ENCODE assay signal across 22 cellular contexts in genomic region chr4:71262161-71262560, GRCh38.
DNase-seq lines count a peak whose midpoint lies in the region; ATAC-seq and TF ChIP-seq lines count a peak whose summit lies in the region.
"Had no signal": no experiment of that assay in that cellular context is flagged by ENCODE, and none has a peak within 500 bp of the region (broad histone marks: within the 10 kb centered on the region; RNA-seq: fewer than 3 reads in every experiment).

No MANE protein-coding gene starts in this region.

- H3K27ac Mint-ChIP-seq in GM23338 = 0 out of 2 replicates have a peak overlapping the region, but pooled peaks have one; percentile 13
- no peak overlapping the region for H3K27ac Mint-ChIP-seq in T-cell
- H3K27ac Mint-ChIP-seq: activated CD4-positive, alpha-beta memory T cell treated with anti-CD3 and anti-CD28 coated beads for 36 hours; activated naive CD4-positive, alpha-beta T cell treated with anti-CD3 and anti-CD28 coated beads, Interleukin-2, amount 50 U/mL, for 72 hours; activated T-helper 17 cell treated with anti-CD3 and anti-CD28 coated beads, Interleukin-2, amount 50 U/mL, for 72 hours; CD4-positive, CD25-positive, alpha-beta regulatory T cell; IgD-negative memory B cell had no signal

- DNase-seq in AG09309 (ENCODE audit: low read depth) = peak; percentile 61
- DNase-seq in GM23338 (ENCODE audit: low spot score) = no peak
- DNase-seq in brain microvascular endothelial cell = peak; percentile 31
- DNase-seq in osteoblast (ENCODE audit: insufficient read length, low spot score, missing footprints) = peak; percentile 35
- DNase-seq in NCI-H526 treated with DMSO at 0.1 percent for 48 hours (lab: John Stamatoyannopoulos, UW) = no peak
- no peak for DNase-seq in stimulated activated CD4-positive, alpha-beta T cell treated with anti-CD3 and anti-CD28 coated beads, Interleukin-4, amount 100 ng/mL, for 4 hours
- no peak for DNase-seq in T-cell
- no peak for DNase-seq in stimulated activated CD8-positive, alpha-beta memory T cell treated with anti-CD3 and anti-CD28 coated beads, Interleukin-4, amount 100 ng/mL, for 48 hours
- DNase-seq: activated CD8-positive, alpha-beta memory T cell treated with anti-CD3 and anti-CD28 coated beads, Interleukin-2, amount 50 U/mL, for 48 hours; esophagus squamous epithelium; HFFc6; kidney; NCI-H2081; stimulated activated CD4-positive, alpha-beta T cell treated with anti-CD3 and anti-CD28 coated beads, Interleukin-4, amount 100 ng/mL, for 24 hours; stimulated activated naive CD4-positive, alpha-beta T cell treated with Interleukin-2 at 50 U/mL for 16 hours had no signal

- H3K4me1 Mint-ChIP-seq in GM23338 (peaks cover 7% of the 10 kb centered on the region; the same call in 2 of the 3 replicates), T-cell (peaks cover 13 to 18% (median 16%) of the 10 kb centered on the region in 3 donors)

- no peak overlapping the region for H3K4me2 ChIP-seq in GM23338
- H3K4me2 ChIP-seq in osteoblast (ENCODE audit: insufficient read depth, low read length) = peak overlapping the region; percentile 43

- H2AFZ ChIP-seq in GM23338 (no peak overlapping the region), osteoblast (ENCODE audit: low read length) (no peak overlapping the region)

- H4K20me1 ChIP-seq in GM23338 (replicated peaks; ENCODE audit: insufficient read depth) = no peaks in the 10 kb centered on the region
- no peaks in the 10 kb centered on the region for H4K20me1 ChIP-seq in osteoblast (ENCODE audit: insufficient read depth, low read length)

- H3K36me3 ChIP-seq in GM23338 (ENCODE audit: insufficient read depth) = no peaks in the 10 kb centered on the region
- no peaks in the 10 kb centered on the region for H3K36me3 ChIP-seq in brain microvascular endothelial cell (replicated peaks)
- peaks cover 3% of the 10 kb centered on the region for H3K36me3 ChIP-seq in osteoblast (ENCODE audit: insufficient read depth, low read length)
- H3K36me3 ChIP-seq: esophagus squamous epithelium, neutrophil had no signal

- H3K4me3 Mint-ChIP-seq in GM23338 = no peak overlapping the region
- no peak overlapping the region for H3K4me3 Mint-ChIP-seq in T-cell
- H3K4me3 Mint-ChIP-seq: activated CD4-positive, alpha-beta memory T cell treated with anti-CD3 and anti-CD28 coated beads for 36 hours; activated T-helper 17 cell treated with anti-CD3 and anti-CD28 coated beads, Interleukin-2, amount 50 U/mL, for 72 hours; CD4-positive, CD25-positive, alpha-beta regulatory T cell had no signal

- H3K27me3 Mint-ChIP-seq in GM23338 (ENCODE audit: insufficient read depth, low read depth, poor library complexity) (no peaks in the 10 kb centered on the region), T-cell (no peaks in the 10 kb centered on the region)
- H3K27me3 Mint-ChIP-seq: activated CD4-positive, alpha-beta memory T cell treated with anti-CD3 and anti-CD28 coated beads for 36 hours; activated T-helper 17 cell treated with anti-CD3 and anti-CD28 coated beads, Interleukin-2, amount 50 U/mL, for 72 hours; brain had no signal

- H3K27me3 ChIP-seq in GM23338 (ENCODE audit: insufficient read depth) (no peaks in the 10 kb centered on the region), brain microvascular endothelial cell (replicated peaks) (no peaks in the 10 kb centered on the region), osteoblast (ENCODE audit: insufficient read depth, low read length) (no peaks in the 10 kb centered on the region)
- H3K27me3 ChIP-seq: esophagus squamous epithelium had no signal

- H3K9me3 Mint-ChIP-seq in GM23338 (no peaks in the 10 kb centered on the region), T-cell (no peaks in the 10 kb centered on the region)
- H3K9me3 Mint-ChIP-seq: activated CD4-positive, alpha-beta memory T cell treated with anti-CD3 and anti-CD28 coated beads for 36 hours; activated naive CD4-positive, alpha-beta T cell treated with anti-CD3 and anti-CD28 coated beads, Interleukin-2, amount 50 U/mL, for 72 hours; activated T-helper 17 cell treated with anti-CD3 and anti-CD28 coated beads, Interleukin-2, amount 50 U/mL, for 72 hours; CD4-positive, CD25-positive, alpha-beta regulatory T cell; HFFc6; IgD-negative memory B cell had no signal

- H3K27ac ChIP-seq in GM23338 (ENCODE audit: low read depth) (no peak overlapping the region), brain microvascular endothelial cell (no peak overlapping the region), osteoblast (ENCODE audit: low read depth, low read length) (peak overlapping the region; percentile 90)
- H3K27ac ChIP-seq: esophagus squamous epithelium, neutrophil had no signal

- in situ Hi-C loops in brain microvascular endothelial cell (cut with HindIII; ENCODE audit: low pct_ligation_motif_present, low sequenced_read_pairs) = no loop called here

- H3K36me3 Mint-ChIP-seq in GM23338 (ENCODE audit: low read depth) = no peaks in the 10 kb centered on the region
- no peaks in the 10 kb centered on the region for H3K36me3 Mint-ChIP-seq in T-cell
- H3K36me3 Mint-ChIP-seq: activated CD4-positive, alpha-beta memory T cell treated with anti-CD3 and anti-CD28 coated beads for 36 hours; activated naive CD4-positive, alpha-beta T cell treated with anti-CD3 and anti-CD28 coated beads, Interleukin-2, amount 50 U/mL, for 72 hours; brain; CD4-positive, CD25-positive, alpha-beta regulatory T cell; IgD-negative memory B cell had no signal

- peaks cover 20% of the 10 kb centered on the region; the same call in 1 of the 2 replicates for H3K4me1 ChIP-seq in GM23338 (ENCODE audit: insufficient read depth)
- H3K4me1 ChIP-seq in osteoblast (ENCODE audit: insufficient read depth, low read length) = peaks cover 66% of the 10 kb centered on the region

- ATAC-seq in GM23338 = no peak
- ATAC-seq in T-cell (replicated peaks in 1 of 4) = no peak

- no peaks in the 10 kb centered on the region for H3K9me2 ChIP-seq in GM23338 (ENCODE audit: insufficient read depth)

- H3K79me2 ChIP-seq in GM23338 (replicated peaks; ENCODE audit: insufficient read depth) (no peaks in the 10 kb centered on the region), osteoblast (ENCODE audit: insufficient read depth, low read length) (peaks cover 64% of the 10 kb centered on the region)

- no peaks in the 10 kb centered on the region for H3F3A ChIP-seq in GM23338 (replicated peaks; ENCODE audit: low read depth)

- TF ChIP-seq CTCF in AG09309 (IDR thresholded peaks at IDR 0.05; ENCODE audit: control insufficient read depth, insufficient read depth, low read depth, low read length, missing control alignments) (no peak), GM23338 (conservative IDR thresholded peaks at IDR 0.05; ENCODE audit: low read depth in 2 of 2) (no peak), brain microvascular endothelial cell (IDR thresholded peaks at IDR 0.05; ENCODE audit: low read depth, low read length, missing control alignments) (no peak), osteoblast (IDR thresholded peaks at IDR 0.05; ENCODE audit: extremely low read depth, low read depth, low read length) (no peak)

- POLR2A ChIA-PET in T-cell (lab: Charles Lee) = no interaction called here

- H3K9me3 ChIP-seq in osteoblast (ENCODE audit: low read depth, low read length) = no peaks in the 10 kb centered on the region
- H3K9me3 ChIP-seq: esophagus squamous epithelium, neutrophil had no signal

- CTCF ChIA-PET in T-cell (lab: Charles Lee) = no interaction called here

- H3K4me3 ChIP-seq in AG09309 (ENCODE audit: control insufficient read depth, low read depth, low read length) (no peak overlapping the region), GM23338 (no peak overlapping the region), brain microvascular endothelial cell (ENCODE audit: low read depth, low read length) (no peak overlapping the region), osteoblast (ENCODE audit: insufficient read depth, low read length) (no peak overlapping the region)
- H3K4me3 ChIP-seq: esophagus squamous epithelium had no signal

TF ChIP-seq in GM23338, 12 proteins besides CTCF, POLR2A, EP300 and RAD21:
- TF ChIP-seq, protein P1, sequence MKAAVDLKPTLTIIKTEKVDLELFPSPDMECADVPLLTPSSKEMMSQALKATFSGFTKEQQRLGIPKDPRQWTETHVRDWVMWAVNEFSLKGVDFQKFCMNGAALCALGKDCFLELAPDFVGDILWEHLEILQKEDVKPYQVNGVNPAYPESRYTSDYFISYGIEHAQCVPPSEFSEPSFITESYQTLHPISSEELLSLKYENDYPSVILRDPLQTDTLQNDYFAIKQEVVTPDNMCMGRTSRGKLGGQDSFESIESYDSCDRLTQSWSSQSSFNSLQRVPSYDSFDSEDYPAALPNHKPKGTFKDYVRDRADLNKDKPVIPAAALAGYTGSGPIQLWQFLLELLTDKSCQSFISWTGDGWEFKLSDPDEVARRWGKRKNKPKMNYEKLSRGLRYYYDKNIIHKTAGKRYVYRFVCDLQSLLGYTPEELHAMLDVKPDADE (IDR thresholded peaks at IDR 0.05) = no peak
- TF ChIP-seq JUNB (IDR thresholded peaks at IDR 0.05; ENCODE audit: unreplicated experiment) = no peak
- TF ChIP-seq ZNF331 (CRISPR knock-in tag; IDR thresholded peaks at IDR 0.05; ENCODE audit: low read depth) = no peak

Comparison
In these comparisons a context has a peak if more than half of its experiments do, and no peak if none do; other contexts are left out.
1. DNase-seq: peak in AG09309 (single experiment), brain microvascular endothelial cell (single experiment) and osteoblast (single experiment); none in GM23338 (single experiment), NCI-H526 treated with DMSO at 0.1 percent for 48 hours (single experiment), stimulated activated CD4-positive, alpha-beta T cell treated with anti-CD3 and anti-CD28 coated beads, Interleukin-4, amount 100 ng/mL, for 4 hours (0 of 2), T-cell (0 of 34) and stimulated activated CD8-positive, alpha-beta memory T cell treated with anti-CD3 and anti-CD28 coated beads, Interleukin-4, amount 100 ng/mL, for 48 hours (single experiment).